Comparison of ENCODE assay signal across 32 cellular contexts in genomic region chr12:132803125-132803524, GRCh38.
"Had no signal": no experiment of that assay in that cellular context is flagged by ENCODE, and none has a peak within 500 bp of the region (broad histone marks: within the 10 kb centered on the region; RNA-seq: fewer than 3 reads in every experiment).

No MANE protein-coding gene starts in this region.

- FAIRE-seq: bronchial epithelial cell had no signal

- ATAC-seq: activated naive CD4-positive, alpha-beta T cell treated with anti-CD3 and anti-CD28 coated beads, Interleukin-2, amount 50 U/mL, for 72 hours; activated T-helper 17 cell treated with anti-CD3 and anti-CD28 coated beads, Interleukin-2, amount 50 U/mL, for 72 hours; foreskin keratinocyte; gastrocnemius medialis; WTC11 had no signal

- H3K4me1 ChIP-seq: ascending aorta, esophagus muscularis mucosa, foreskin keratinocyte had no signal

- H3K27ac ChIP-seq: ascending aorta, brain microvascular endothelial cell, coronary artery, esophagus muscularis mucosa, foreskin keratinocyte, gastrocnemius medialis, heart left ventricle, VCaP had no signal

- H3K4me3 Mint-ChIP-seq: activated CD4-positive, alpha-beta memory T cell treated with anti-CD3 and anti-CD28 coated beads, Interleukin-2, amount 10 ng/mL, durations not matched to agents 7 days and 5 days; activated CD4-positive, alpha-beta T cell treated with anti-CD3 and anti-CD28 coated beads, Interleukin-2, amount 10 ng/mL, durations not matched to agents 7 days and 5 days; activated naive CD8-positive, alpha-beta T cell treated with anti-CD3 and anti-CD28 coated beads, Interleukin-2, amount 10 ng/mL, durations not matched to agents 7 days and 5 days; activated T-cell treated with anti-CD3 and anti-CD28 coated beads, Interleukin-2, amount 50 U/mL, for 24 hours; activated T-helper 17 cell treated with anti-CD3 and anti-CD28 coated beads, Interleukin-2, amount 50 U/mL, for 72 hours; central memory CD8-positive, alpha-beta T cell; dendritic cell treated with granulocyte-macrophage colony-stimulating factor and Interleukin-4, amounts not matched to agents 40 ng/mL and 50 ng/mL, for 4 days; endodermal cell; WTC11 had no signal

- H3K27ac Mint-ChIP-seq: activated CD4-positive, alpha-beta memory T cell treated with anti-CD3 and anti-CD28 coated beads, Interleukin-2, amount 10 ng/mL, durations not matched to agents 7 days and 5 days; activated CD4-positive, alpha-beta T cell treated with anti-CD3 and anti-CD28 coated beads, Interleukin-2, amount 10 ng/mL, durations not matched to agents 7 days and 5 days; activated naive CD8-positive, alpha-beta T cell treated with anti-CD3 and anti-CD28 coated beads, Interleukin-2, amount 10 ng/mL, durations not matched to agents 7 days and 5 days; activated T-cell treated with anti-CD3 and anti-CD28 coated beads, Interleukin-2, amount 50 U/mL, for 24 hours; activated T-helper 17 cell treated with anti-CD3 and anti-CD28 coated beads, Interleukin-2, amount 50 U/mL, for 72 hours; dendritic cell treated with granulocyte-macrophage colony-stimulating factor and Interleukin-4, amounts not matched to agents 40 ng/mL and 50 ng/mL, for 4 days; endodermal cell; WTC11 had no signal

- H3K27me3 ChIP-seq: ascending aorta, brain microvascular endothelial cell, dorsolateral prefrontal cortex, esophagus muscularis mucosa, foreskin keratinocyte, gastrocnemius medialis, heart left ventricle had no signal

- H3K9me3 ChIP-seq: ascending aorta, esophagus muscularis mucosa, gastrocnemius medialis, heart left ventricle had no signal

- H3K27me3 Mint-ChIP-seq: activated CD4-positive, alpha-beta memory T cell treated with anti-CD3 and anti-CD28 coated beads, Interleukin-2, amount 10 ng/mL, durations not matched to agents 7 days and 5 days; activated CD4-positive, alpha-beta T cell treated with anti-CD3 and anti-CD28 coated beads, Interleukin-2, amount 10 ng/mL, durations not matched to agents 7 days and 5 days; activated naive CD8-positive, alpha-beta T cell treated with anti-CD3 and anti-CD28 coated beads, Interleukin-2, amount 10 ng/mL, durations not matched to agents 7 days and 5 days; activated T-cell treated with anti-CD3 and anti-CD28 coated beads, Interleukin-2, amount 50 U/mL, for 24 hours; activated T-helper 17 cell treated with anti-CD3 and anti-CD28 coated beads, Interleukin-2, amount 50 U/mL, for 72 hours; central memory CD8-positive, alpha-beta T cell; dendritic cell treated with granulocyte-macrophage colony-stimulating factor and Interleukin-4, amounts not matched to agents 40 ng/mL and 50 ng/mL, for 4 days had no signal

- H3K4me1 Mint-ChIP-seq: activated T-helper 17 cell treated with anti-CD3 and anti-CD28 coated beads, Interleukin-2, amount 50 U/mL, for 72 hours; central memory CD8-positive, alpha-beta T cell; endodermal cell; WTC11 had no signal

- H3K9me3 Mint-ChIP-seq: activated CD4-positive, alpha-beta memory T cell treated with anti-CD3 and anti-CD28 coated beads, Interleukin-2, amount 10 ng/mL, durations not matched to agents 7 days and 5 days; activated CD4-positive, alpha-beta T cell treated with anti-CD3 and anti-CD28 coated beads, Interleukin-2, amount 10 ng/mL, durations not matched to agents 7 days and 5 days; activated naive CD4-positive, alpha-beta T cell treated with anti-CD3 and anti-CD28 coated beads, Interleukin-2, amount 50 U/mL, for 72 hours; activated naive CD8-positive, alpha-beta T cell treated with anti-CD3 and anti-CD28 coated beads, Interleukin-2, amount 10 ng/mL, durations not matched to agents 7 days and 5 days; activated T-cell treated with anti-CD3 and anti-CD28 coated beads, Interleukin-2, amount 50 U/mL, for 24 hours; activated T-helper 17 cell treated with anti-CD3 and anti-CD28 coated beads, Interleukin-2, amount 50 U/mL, for 72 hours; central memory CD8-positive, alpha-beta T cell; dendritic cell treated with granulocyte-macrophage colony-stimulating factor and Interleukin-4, amounts not matched to agents 40 ng/mL and 50 ng/mL, for 4 days; endodermal cell; WTC11 had no signal

- H3K4me3 ChIP-seq: ascending aorta, coronary artery, dorsolateral prefrontal cortex, esophagus muscularis mucosa, gastrocnemius medialis, heart left ventricle had no signal

- DNase-seq: activated CD4-positive, alpha-beta memory T cell treated with anti-CD3 and anti-CD28 coated beads, Interleukin-2, amount 10 ng/mL, durations not matched to agents 7 days and 5 days; activated CD4-positive, alpha-beta T cell treated with anti-CD3 and anti-CD28 coated beads for 1 hour; activated CD4-positive, alpha-beta T cell treated with anti-CD3 and anti-CD28 coated beads for 4 hours; activated CD4-positive, alpha-beta T cell treated with anti-CD3 and anti-CD28 coated beads, Interleukin-2, amount 10 ng/mL, durations not matched to agents 7 days and 5 days; activated CD4-positive, alpha-beta T cell treated with anti-CD3 and anti-CD28 coated beads, Interleukin-2, amount 50 U/mL, for 4 hours; activated CD8-positive, alpha-beta memory T cell treated with anti-CD3 and anti-CD28 coated beads, Interleukin-2, amount 50 U/mL, for 48 hours; activated effector memory CD4-positive, alpha-beta T cell treated with Interleukin-2 at 50 U/mL for 16 hours; activated gamma-delta T cell treated with Interleukin-2 at 50 U/mL for 16 hours; activated naive CD4-positive, alpha-beta T cell treated with Interleukin-2 at 50 U/mL for 16 hours; activated naive CD8-positive, alpha-beta T cell treated with anti-CD3 and anti-CD28 coated beads, Interleukin-2, amount 10 ng/mL, durations not matched to agents 7 days and 5 days; activated T-cell treated with anti-CD3 and anti-CD28 coated beads for 4 hours; activated T-cell treated with anti-CD3 and anti-CD28 coated beads, Interleukin-2, amount 50 U/mL, for 24 hours; brain microvascular endothelial cell; dorsolateral prefrontal cortex; effector memory CD4-positive, alpha-beta T cell; endodermal cell; erythroblast; foreskin keratinocyte; glutamatergic neuron; T-helper 2 cell had no signal
